ENCODE assay signal across 26 cellular contexts in genomic region chr2:115122701-115123100, GRCh38.
A peak's percentile ranks its signal among the peaks of the same experiment; 100 is the strongest.
DNase-seq lines count a peak whose midpoint lies in the region; ATAC-seq and TF ChIP-seq lines count a peak whose summit lies in the region.
"Had no signal": no experiment of that assay in that cellular context is flagged by ENCODE, and none has a peak within 500 bp of the region (broad histone marks: within the 10 kb centered on the region; RNA-seq: fewer than 3 reads in every experiment).

No MANE protein-coding gene starts in this region.

- no peak for ATAC-seq in activated CD4-positive, alpha-beta T cell treated with anti-CD3 and anti-CD28 coated beads for 36 hours
- ATAC-seq: HepG2 had no signal

- H3K27ac ChIP-seq in breast epithelium (no peak overlapping the region), endodermal cell (ENCODE audit: low read depth, low read length) (no peak overlapping the region)
- H3K27ac ChIP-seq: HL-60, RWPE1, SK-N-MC had no signal

- POLR2A ChIA-PET in MCF 10A (lab: Yijun Ruan, JAX) = no interaction called here
- POLR2A ChIA-PET in activated CD4-positive, alpha-beta T cell treated with anti-CD3 and anti-CD28 coated beads for 36 hours (lab: Charles Lee) = no interaction called here

- H3K36me3 ChIP-seq in breast epithelium (no peaks in the 10 kb centered on the region), endodermal cell (ENCODE audit: control insufficient read depth, insufficient read depth, low read length) (no peaks in the 10 kb centered on the region)
- H3K36me3 ChIP-seq: BE2C had no signal

- no peaks in the 10 kb centered on the region for H3K4me1 ChIP-seq in breast epithelium
- no peaks in the 10 kb centered on the region for H3K4me1 ChIP-seq in endodermal cell (ENCODE audit: control insufficient read depth, insufficient read depth, low read length)
- H3K4me1 ChIP-seq: BE2C had no signal

- no peak overlapping the region for H3K4me3 Mint-ChIP-seq in MCF 10A (ENCODE audit: unreplicated experiment)
- no peak overlapping the region for H3K4me3 Mint-ChIP-seq in endodermal cell
- no peak overlapping the region for H3K4me3 Mint-ChIP-seq in activated naive CD4-positive, alpha-beta T cell treated with anti-CD3 and anti-CD28 coated beads, Interleukin-2, amount 10 ng/mL, durations not matched to agents 7 days and 5 days
- no peak overlapping the region for H3K4me3 Mint-ChIP-seq in activated CD4-positive, alpha-beta T cell treated with anti-CD3 and anti-CD28 coated beads for 36 hours
- H3K4me3 Mint-ChIP-seq: CD14-positive monocyte; CD8-positive, alpha-beta memory T cell had no signal

- WGBS in endodermal cell (ENCODE audit: insufficient coverage in 1 of 2, insufficient read length in 1 of 2), 2 experiments = 90 to 100% methylated on average over 2 of the region's 2 CpGs

- BruUV-seq in MCF 10A (replicated peaks; lab: Mats Ljungman, UMichigan) = no TSS peak

- CTCF ChIA-PET in MCF 10A (lab: Yijun Ruan, JAX) = no interaction called here
- CTCF ChIA-PET in activated naive CD4-positive, alpha-beta T cell treated with anti-CD3 and anti-CD28 coated beads, Interleukin-2, amount 10 ng/mL, durations not matched to agents 7 days and 5 days (lab: Charles Lee) = no interaction called here
- CTCF ChIA-PET in activated CD4-positive, alpha-beta T cell treated with anti-CD3 and anti-CD28 coated beads for 36 hours (lab: Charles Lee) = no interaction called here

- H3K27me3 ChIP-seq in breast epithelium = no peaks in the 10 kb centered on the region
- H3K27me3 ChIP-seq in endodermal cell (ENCODE audit: control insufficient read depth, insufficient read depth, low read length, poor library complexity, severe bottlenecking) = no peaks in the 10 kb centered on the region
- H3K27me3 ChIP-seq: BE2C had no signal

- intact Hi-C loops in MCF 10A (cut with micrococcal nuclease) (no loop called here), breast epithelium (cut with DNase I; ENCODE audit: low total_unique reads) (no loop called here)
- intact Hi-C loops in activated CD4-positive, alpha-beta T cell treated with anti-CD3 and anti-CD28 coated beads for 36 hours (cut with DNase I, micrococcal nuclease) = no loop called here

- peak; percentile 55 for DNase-seq in MCF 10A (ENCODE audit: unreplicated experiment)
- no peak for DNase-seq in breast epithelium (ENCODE audit: low spot score in 2 of 2)
- DNase-seq in T1000 (lab: John Stamatoyannopoulos, UW) = peak; percentile 56
- DNase-seq in kidney tubule cell (ENCODE audit: low spot score) = peak; percentile 1
- DNase-seq in endodermal cell = no peak
- DNase-seq in activated naive CD4-positive, alpha-beta T cell treated with anti-CD3 and anti-CD28 coated beads, Interleukin-2, amount 10 ng/mL, durations not matched to agents 7 days and 5 days = no peak
- no peak for DNase-seq in activated CD4-positive, alpha-beta T cell treated with anti-CD3 and anti-CD28 coated beads for 36 hours
- no peak for DNase-seq in NCI-H748 treated with DMSO at 0.1 percent for 48 hours (lab: John Stamatoyannopoulos, UW)
- DNase-seq: 8988T; ACHN; BE2C; Calu3; CD8-positive, alpha-beta memory T cell; H7; Kasumi-1; NCI-H1105 treated with DMSO at 0.1 percent for 48 hours; NCI-H146; NCI-H1930; NCI-H446; NCI-H524 treated with DMSO at 0.1 percent for 48 hours; SHP77 treated with DMSO at 0.1 percent for 48 hours had no signal

- no peak for TF ChIP-seq POLR2A in breast epithelium (IDR thresholded peaks at IDR 0.05)

- H3K27me3 Mint-ChIP-seq in MCF 10A (ENCODE audit: insufficient read depth, unreplicated experiment) (no peaks in the 10 kb centered on the region), endodermal cell (ENCODE audit: insufficient read depth) (no peaks in the 10 kb centered on the region)
- no peaks in the 10 kb centered on the region for H3K27me3 Mint-ChIP-seq in activated naive CD4-positive, alpha-beta T cell treated with anti-CD3 and anti-CD28 coated beads, Interleukin-2, amount 10 ng/mL, durations not matched to agents 7 days and 5 days
- H3K27me3 Mint-ChIP-seq in activated CD4-positive, alpha-beta T cell treated with anti-CD3 and anti-CD28 coated beads for 36 hours = no peaks in the 10 kb centered on the region
- H3K27me3 Mint-ChIP-seq: CD8-positive, alpha-beta memory T cell had no signal

- H3K9me3 ChIP-seq in breast epithelium (no peaks in the 10 kb centered on the region), endodermal cell (ENCODE audit: control insufficient read depth, low read length) (peaks cover 15% of the 10 kb centered on the region)
- H3K9me3 ChIP-seq: BE2C had no signal

- H3K27ac Mint-ChIP-seq in MCF 10A (ENCODE audit: low read depth, unreplicated experiment) = no peak overlapping the region
- no peak overlapping the region for H3K27ac Mint-ChIP-seq in endodermal cell
- H3K27ac Mint-ChIP-seq in activated naive CD4-positive, alpha-beta T cell treated with anti-CD3 and anti-CD28 coated beads, Interleukin-2, amount 10 ng/mL, durations not matched to agents 7 days and 5 days = no peak overlapping the region
- no peak overlapping the region for H3K27ac Mint-ChIP-seq in activated CD4-positive, alpha-beta T cell treated with anti-CD3 and anti-CD28 coated beads for 36 hours
- H3K27ac Mint-ChIP-seq: CD8-positive, alpha-beta memory T cell had no signal

- TF ChIP-seq CTCF in MCF 10A (IDR thresholded peaks at IDR 0.05; ENCODE audit: unreplicated experiment) (no peak), breast epithelium (IDR thresholded peaks at IDR 0.05) (no peak), endodermal cell (conservative IDR thresholded peaks at IDR 0.05) (no peak)

- no peak overlapping the region for H3K4me3 ChIP-seq in breast epithelium
- no peak overlapping the region for H3K4me3 ChIP-seq in endodermal cell (ENCODE audit: low read length)
- H3K4me3 ChIP-seq: SK-N-MC had no signal

- H3K36me3 Mint-ChIP-seq in MCF 10A (ENCODE audit: insufficient read depth, unreplicated experiment) (no peaks in the 10 kb centered on the region), endodermal cell (ENCODE audit: low read depth) (no peaks in the 10 kb centered on the region)
- H3K36me3 Mint-ChIP-seq in activated naive CD4-positive, alpha-beta T cell treated with anti-CD3 and anti-CD28 coated beads, Interleukin-2, amount 10 ng/mL, durations not matched to agents 7 days and 5 days = no peaks in the 10 kb centered on the region
- H3K36me3 Mint-ChIP-seq in activated CD4-positive, alpha-beta T cell treated with anti-CD3 and anti-CD28 coated beads for 36 hours (ENCODE audit: low read depth) = no peaks in the 10 kb centered on the region
- H3K36me3 Mint-ChIP-seq: CD14-positive monocyte; CD8-positive, alpha-beta memory T cell had no signal

- no peak overlapping the region for H3K9ac ChIP-seq in endodermal cell (ENCODE audit: extremely low read depth, low read length, poor library complexity, severe bottlenecking)

- peaks cover 8% of the 10 kb centered on the region for H3K9me3 Mint-ChIP-seq in MCF 10A (ENCODE audit: unreplicated experiment)
- peaks cover 5% of the 10 kb centered on the region for H3K9me3 Mint-ChIP-seq in endodermal cell
- H3K9me3 Mint-ChIP-seq in activated naive CD4-positive, alpha-beta T cell treated with anti-CD3 and anti-CD28 coated beads, Interleukin-2, amount 10 ng/mL, durations not matched to agents 7 days and 5 days = peaks cover 2% of the 10 kb centered on the region
- H3K9me3 Mint-ChIP-seq in activated CD4-positive, alpha-beta T cell treated with anti-CD3 and anti-CD28 coated beads for 36 hours (ENCODE audit: low read depth) = no peaks in the 10 kb centered on the region

- H3K4me1 Mint-ChIP-seq in MCF 10A (ENCODE audit: insufficient read depth, unreplicated experiment) (peaks cover 6% of the 10 kb centered on the region), endodermal cell (no peaks in the 10 kb centered on the region)
- no peaks in the 10 kb centered on the region for H3K4me1 Mint-ChIP-seq in activated naive CD4-positive, alpha-beta T cell treated with anti-CD3 and anti-CD28 coated beads, Interleukin-2, amount 10 ng/mL, durations not matched to agents 7 days and 5 days
- no peaks in the 10 kb centered on the region for H3K4me1 Mint-ChIP-seq in activated CD4-positive, alpha-beta T cell treated with anti-CD3 and anti-CD28 coated beads for 36 hours
- H3K4me1 Mint-ChIP-seq: CD14-positive monocyte; CD8-positive, alpha-beta memory T cell had no signal

Comparison
In these comparisons a context has a peak if more than half of its experiments do, and no peak if none do; other contexts are left out.
1. DNase-seq: peak in MCF 10A (single experiment), T1000 (single experiment) and kidney tubule cell (single experiment); none in breast epithelium (0 of 2), endodermal cell (single experiment), activated naive CD4-positive, alpha-beta T cell treated with anti-CD3 and anti-CD28 coated beads, Interleukin-2, amount 10 ng/mL, durations not matched to agents 7 days and 5 days (single experiment), activated CD4-positive, alpha-beta T cell treated with anti-CD3 and anti-CD28 coated beads for 36 hours (single experiment) and NCI-H748 treated with DMSO at 0.1 percent for 48 hours (single experiment).